ENCODE assay signal across 1 cellular context in genomic region chrX:17291141-17291900, GRCh38.
TF ChIP-seq lines count a peak whose summit lies in the region.

No MANE protein-coding gene starts in this region.

TF ChIP-seq in H1, 55 proteins besides CTCF, POLR2A, EP300 and RAD21:
- TF ChIP-seq SP2 (IDR thresholded peaks at IDR 0.05; ENCODE audit: low read length), result no peak
- TF ChIP-seq MAFK (IDR thresholded peaks at IDR 0.05; ENCODE audit: low read depth, low read length), result no peak
- TF ChIP-seq MAX (IDR thresholded peaks at IDR 0.05), result no peak
- no peak for TF ChIP-seq TAF1 (IDR thresholded peaks at IDR 0.05; ENCODE audit: low read depth, low read length)
- no peak for TF ChIP-seq SUZ12 (IDR thresholded peaks at IDR 0.05; ENCODE audit: low read length)
- TF ChIP-seq ATF2 (IDR thresholded peaks at IDR 0.05; ENCODE audit: low read length), result no peak
- no peak for TF ChIP-seq GABPA (IDR thresholded peaks at IDR 0.05; ENCODE audit: borderline replicate concordance, insufficient read depth, low read length)
- TF ChIP-seq SP1 (IDR thresholded peaks at IDR 0.05; ENCODE audit: low read depth, low read length), result no peak
- no peak for TF ChIP-seq CHD2 (IDR thresholded peaks at IDR 0.05; ENCODE audit: low read length)
- TF ChIP-seq FOSL1 (IDR thresholded peaks at IDR 0.05; ENCODE audit: insufficient read depth, low read depth, low read length), result no peak
- no peak for TF ChIP-seq YY1 (IDR thresholded peaks at IDR 0.05; ENCODE audit: low read depth, low read length)
- no peak for TF ChIP-seq RBBP5 (IDR thresholded peaks at IDR 0.05; ENCODE audit: borderline replicate concordance, low read depth, low read length)
- TF ChIP-seq CBX8 (IDR thresholded peaks at IDR 0.05; ENCODE audit: borderline replicate concordance, low read depth, low read length), result no peak
- TF ChIP-seq SP4 (IDR thresholded peaks at IDR 0.05; ENCODE audit: low read length), result no peak
- TF ChIP-seq EGR1 (IDR thresholded peaks at IDR 0.05; ENCODE audit: borderline replicate concordance, low read depth, low read length), result no peak
